16 cellular contexts compared by ENCODE assay signal in genomic region chr19:33392341-33393285, GRCh38. TPM values are rescaled to one million over a fixed set of nuclear protein-coding genes. Genes with fewer than 3 reads are reported as not detected.
DNase-seq lines count a peak whose midpoint lies in the region; ATAC-seq, FAIRE-seq and TF ChIP-seq lines count a peak whose summit lies in the region.
"Had no signal": no experiment of that assay in that cellular context is flagged by ENCODE, and none has a peak within 500 bp of the region (broad histone marks: within the 10 kb centered on the region; RNA-seq: fewer than 3 reads in every experiment).

No MANE protein-coding gene starts in this region.

- peak; percentile 25 for DNase-seq in NCI-H1092 (lab: John Stamatoyannopoulos, UW)
- no peak for DNase-seq in NCI-H1092 treated with DMSO at 0.1 percent for 48 hours (lab: John Stamatoyannopoulos, UW)
- peak; percentile 52 for DNase-seq in NCI-H146 treated with DMSO at 0.1 percent for 48 hours (lab: John Stamatoyannopoulos, UW; ENCODE audit: unreplicated experiment)
- DNase-seq in right cardiac atrium: peak in 2 of 3 donors; percentile 72 to 78
- peak; percentile 83 for DNase-seq in small intestine
- no peak for DNase-seq in A673 (ENCODE audit: low spot score)
- no peak for DNase-seq in ascending aorta (ENCODE audit: low spot score in 2 of 2)
- no peak for DNase-seq in HEK293T (ENCODE audit: extremely low spot score)
- DNase-seq: H9, Kasumi-1, NCI-H2029 treated with DMSO at 0.1 percent for 48 hours had no signal

- H3K27ac ChIP-seq in right cardiac atrium (ENCODE audit: low read length) (no peak overlapping the region), small intestine (ENCODE audit: low read depth in 1 of 2, low read length in 1 of 2) (peak overlapping the region in 1 of 2 donors; percentile 85), A673 (ENCODE audit: low read depth, low read length, poor library complexity, severe bottlenecking) (no peak overlapping the region), ascending aorta (no peak overlapping the region)
- H3K27ac ChIP-seq: neural progenitor cell, VCaP had no signal

- POLR2A ChIA-PET in A673 (lab: Charles Lee; ENCODE audit: low non-redundant PET) (interaction anchor here (0.7 to 0.8 kb wide), 2 partner anchors 9 to 19 kb away, joined by 3 read pairs; partner anchors contain the start of gene CEBPG), HEK293T (lab: Yijun Ruan, JAX) (interaction anchor here (1.3 kb wide), 1 partner anchor 19 kb away, joined by 5 read pairs; the partner anchor contains the start of gene CEBPG)

- no peaks in the 10 kb centered on the region for H3K27me3 ChIP-seq in right cardiac atrium (ENCODE audit: control insufficient read depth, insufficient read depth)
- H3K27me3 ChIP-seq in small intestine (ENCODE audit: control insufficient read depth in 2 of 2, insufficient read depth in 2 of 2, low read length in 2 of 2): no peaks in the 10 kb centered on the region
- no peaks in the 10 kb centered on the region for H3K27me3 ChIP-seq in A673 (replicated peaks; ENCODE audit: insufficient read depth, low read depth, low read length, poor library complexity)
- H3K27me3 ChIP-seq in ascending aorta: no peaks in the 10 kb centered on the region
- H3K27me3 ChIP-seq: neural progenitor cell had no signal

- 67% methylated on average over 39 of the region's 39 CpGs for WGBS in right cardiac atrium
- WGBS in small intestine, 3 donors: 42 to 71% (median 61%) methylated on average over 37 to 39 of the region's 39 CpGs

- intact Hi-C loops in right cardiac atrium (cut with DNase I) (no loop called here), A673 (cut with micrococcal nuclease; ENCODE audit: unreplicated experiment) (no loop called here), ascending aorta (cut with DNase I) (loop anchor here (5.0 kb wide), 1 partner anchor 90 kb away; the partner anchor contains the start of gene CEBPA)

- H3K4me1 ChIP-seq in right cardiac atrium (ENCODE audit: control insufficient read depth, insufficient read depth, low read length) (peaks cover 33% of the 10 kb centered on the region), small intestine (ENCODE audit: control insufficient read depth in 2 of 2, insufficient read depth in 1 of 2, low read depth in 1 of 2, low read length in 1 of 2) (peaks cover 7 to 10% of the 10 kb centered on the region in 2 donors), A673 (ENCODE audit: insufficient read depth, low read length, poor library complexity, severe bottlenecking) (peaks cover 13% of the 10 kb centered on the region), ascending aorta (peaks cover 3 to 38% of the 10 kb centered on the region in 2 donors)
- H3K4me1 ChIP-seq: neural progenitor cell had no signal

- no peak for ATAC-seq in right cardiac atrium

- TF ChIP-seq CTCF in A673 (conservative IDR thresholded peaks at IDR 0.05; ENCODE audit: low read depth, low read length) (no peak), ascending aorta (IDR thresholded peaks at IDR 0.05) (no peak)

- BruUV-seq in A673 (replicated peaks; lab: Mats Ljungman, UMichigan): no TSS peak

- peaks cover 0 to under 1% of the 10 kb centered on the region in 2 donors for H3K36me3 ChIP-seq in small intestine (ENCODE audit: control insufficient read depth in 2 of 2, insufficient read depth in 2 of 2, low read length in 2 of 2)
- H3K36me3 ChIP-seq in A673 (ENCODE audit: insufficient read depth, low read length, poor library complexity, severe bottlenecking): no peaks in the 10 kb centered on the region
- peaks cover 0 to 2% of the 10 kb centered on the region in 2 donors for H3K36me3 ChIP-seq in ascending aorta
- H3K36me3 ChIP-seq: neural progenitor cell had no signal

- H3K9me3 ChIP-seq in right cardiac atrium (ENCODE audit: control insufficient read depth, low read length) (no peaks in the 10 kb centered on the region), small intestine (ENCODE audit: control insufficient read depth, low read depth) (no peaks in the 10 kb centered on the region), A673 (ENCODE audit: low read depth, low read length, poor library complexity, severe bottlenecking) (no peaks in the 10 kb centered on the region), ascending aorta (no peaks in the 10 kb centered on the region)

- H3K4me3 ChIP-seq in right cardiac atrium (ENCODE audit: low read length) (no peak overlapping the region), small intestine (ENCODE audit: low read depth in 1 of 2, low read length in 2 of 2) (no peak overlapping the region), A673 (ENCODE audit: low read depth, low read length, poor library complexity, severe bottlenecking) (no peak overlapping the region), ascending aorta (no peak overlapping the region)
- H3K4me3 ChIP-seq: lung, neural progenitor cell, smooth muscle cell had no signal

- CTCF ChIA-PET in A673 (lab: Charles Lee) (no interaction called here), HEK293T (lab: Yijun Ruan, JAX) (interaction anchor here (0.8 kb wide), 1 partner anchor 267 kb away, joined by 3 read pairs; no protein-coding TSS in a partner anchor)

- FAIRE-seq in small intestine (lab: Jason Lieb, UNC): no peak
- FAIRE-seq: A204.1 had no signal

TF ChIP-seq in HEK293T, 16 proteins besides CTCF, POLR2A, EP300 and RAD21:
- no peak for TF ChIP-seq LEF1 (IDR thresholded peaks at IDR 0.05; ENCODE audit: borderline replicate concordance)
- no peak for TF ChIP-seq FOXK2 (IDR thresholded peaks at IDR 0.05)
- no peak for TF ChIP-seq ELF4 (IDR thresholded peaks at IDR 0.05)
- TF ChIP-seq, protein P1, sequence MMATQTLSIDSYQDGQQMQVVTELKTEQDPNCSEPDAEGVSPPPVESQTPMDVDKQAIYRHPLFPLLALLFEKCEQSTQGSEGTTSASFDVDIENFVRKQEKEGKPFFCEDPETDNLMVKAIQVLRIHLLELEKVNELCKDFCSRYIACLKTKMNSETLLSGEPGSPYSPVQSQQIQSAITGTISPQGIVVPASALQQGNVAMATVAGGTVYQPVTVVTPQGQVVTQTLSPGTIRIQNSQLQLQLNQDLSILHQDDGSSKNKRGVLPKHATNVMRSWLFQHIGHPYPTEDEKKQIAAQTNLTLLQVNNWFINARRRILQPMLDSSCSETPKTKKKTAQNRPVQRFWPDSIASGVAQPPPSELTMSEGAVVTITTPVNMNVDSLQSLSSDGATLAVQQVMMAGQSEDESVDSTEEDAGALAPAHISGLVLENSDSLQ (IDR thresholded peaks at IDR 0.05): no peak
- no peak for TF ChIP-seq HDGF (IDR thresholded peaks at IDR 0.05; ENCODE audit: borderline replicate concordance)
- no peak for TF ChIP-seq SUZ12 (IDR thresholded peaks at IDR 0.05)
- no peak for TF ChIP-seq BHLHE40 (IDR thresholded peaks at IDR 0.05; ENCODE audit: borderline replicate concordance)
- TF ChIP-seq FOXA1 (IDR thresholded peaks at IDR 0.05): no peak
- TF ChIP-seq FOXM1 (IDR thresholded peaks at IDR 0.05; ENCODE audit: borderline replicate concordance): no peak

RNA-seq across cellular contexts. Expression of gene CEBPG, which starts 19.1 kb away (rescaled TPM):
- total RNA-seq in right cardiac atrium (10 to 100 TPM; 13.1 to 18.3 (median 15.7) TPM), A673 (2021) (48.6 and 50.5 TPM in 2 replicates), ascending aorta (21.9 TPM)
- polyA plus RNA-seq in right cardiac atrium (12.7 TPM), small intestine (10 to 100 TPM; 48.6 to 68.4 (median 67.1) TPM)

Comparison
In these comparisons a context has a peak if more than half of its experiments do, and no peak if none do; other contexts are left out.
1. DNase-seq: peak in NCI-H1092 (single experiment), NCI-H146 treated with DMSO at 0.1 percent for 48 hours (single experiment), right cardiac atrium (2 of 3) and small intestine (single experiment); none in NCI-H1092 treated with DMSO at 0.1 percent for 48 hours (single experiment), A673 (single experiment), ascending aorta (0 of 2) and HEK293T (single experiment).